In the genomic region with DNA sequence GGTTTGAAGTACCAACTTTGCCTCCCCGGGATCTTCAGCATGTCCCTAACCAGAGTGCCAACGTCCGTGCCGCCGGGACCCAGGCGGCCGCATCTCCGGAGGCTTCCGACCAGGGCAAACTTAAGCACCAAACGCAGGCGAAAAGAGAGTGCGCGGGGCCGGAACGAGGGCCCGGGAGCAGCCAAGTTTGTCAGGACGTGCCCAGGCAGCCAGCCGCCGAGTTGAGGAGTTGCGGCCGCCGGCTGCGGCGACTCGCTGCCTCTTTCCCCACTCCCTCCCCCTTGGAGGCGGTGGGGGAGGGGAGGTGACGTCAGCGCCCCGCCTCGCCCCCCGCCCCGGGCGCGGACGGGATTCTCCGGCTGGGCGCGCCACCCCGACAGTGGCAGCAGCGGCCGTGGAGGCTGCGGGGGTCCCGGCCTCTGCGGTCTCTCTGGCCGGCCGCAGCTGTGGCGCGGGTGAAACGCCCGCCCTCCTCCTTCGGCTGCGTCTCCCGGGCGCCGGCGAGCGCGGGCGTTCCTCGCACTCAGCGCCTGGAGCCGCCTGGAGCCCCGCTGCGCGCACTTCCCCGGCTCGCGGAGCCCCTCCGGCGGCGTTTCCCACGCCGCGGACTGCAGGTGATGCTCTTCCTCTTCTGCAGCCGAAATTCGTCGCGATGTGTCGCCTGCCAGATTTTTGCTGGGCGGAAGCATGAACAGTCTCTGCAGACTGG, we compare ENCODE assay signal across 9 cellular contexts.
DNase-seq lines count a peak whose midpoint lies in the region; ATAC-seq lines count a peak whose summit lies in the region.
"Had no signal": no experiment of that assay in that cellular context is flagged by ENCODE, and none has a peak within 500 bp of the region (broad histone marks: within the 10 kb centered on the region; RNA-seq: fewer than 3 reads in every experiment).

No MANE protein-coding gene starts in this region.

- DNase-seq in GM03348 (ENCODE audit: low spot score) (peak; percentile 95), NCI-H1105 (lab: John Stamatoyannopoulos, UW) (peak; percentile 56), anterior cingulate cortex (lab: John Stamatoyannopoulos, UW) (peak in 45 of 58 donors; percentile 13 to 74 (median 52)), hypothalamus (lab: John Stamatoyannopoulos, UW) (peak in 47 of 51 donors; percentile 7 to 79 (median 50)), retina (peak; percentile 94), NK-92 (lab: John Stamatoyannopoulos, UW; ENCODE audit: unreplicated experiment) (no peak)
- DNase-seq in stimulated activated CD4-positive, alpha-beta T cell treated with anti-CD3 and anti-CD28 coated beads, Interleukin-4, amount 100 ng/mL, for 24 hours: no peak
- DNase-seq: activated B cell treated with CpG ODN at 0.5 μM for 24 hours had no signal

- no peak for ATAC-seq in HG02840 (IDR thresholded peaks at IDR 0.05; ENCODE audit: low FRiP score, unreplicated experiment)

Comparison
In these comparisons a context has a peak if more than half of its experiments do, and no peak if none do; other contexts are left out.
1. DNase-seq: peak in GM03348 (single experiment), NCI-H1105 (single experiment), anterior cingulate cortex (45 of 58), hypothalamus (47 of 51) and retina (single experiment); none in NK-92 (single experiment) and stimulated activated CD4-positive, alpha-beta T cell treated with anti-CD3 and anti-CD28 coated beads, Interleukin-4, amount 100 ng/mL, for 24 hours (single experiment).